Comparison of ENCODE assay signal across 11 cellular contexts in the genomic region with DNA sequence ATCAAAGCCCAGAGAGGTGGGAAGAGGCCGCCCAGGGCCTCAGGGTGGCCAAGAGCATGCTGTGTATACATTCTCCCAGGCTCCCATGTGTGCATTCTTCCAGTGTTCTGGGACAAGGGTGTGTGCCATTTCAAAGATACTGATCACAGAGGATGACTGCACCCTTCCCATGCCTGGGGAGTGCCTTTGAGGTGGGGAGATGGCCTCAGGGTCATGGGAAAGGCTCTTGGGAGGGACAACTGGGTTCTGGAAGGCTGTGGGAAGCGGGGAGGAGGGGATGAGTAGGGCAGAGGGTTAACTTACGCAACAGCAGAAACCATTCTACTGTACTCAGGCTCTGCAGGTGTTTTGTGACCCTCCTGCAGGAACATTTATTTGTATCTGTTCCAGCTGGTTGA. TPM values are rescaled to one million over a fixed set of nuclear protein-coding genes. Genes with fewer than 3 reads are reported as not detected.
DNase-seq lines count a peak whose midpoint lies in the region; ATAC-seq and TF ChIP-seq lines count a peak whose summit lies in the region.
"Had no signal": no experiment of that assay in that cellular context is flagged by ENCODE, and none has a peak within 500 bp of the region (broad histone marks: within the 10 kb centered on the region; RNA-seq: fewer than 3 reads in every experiment).

No MANE protein-coding gene starts in this region.

- DNase-seq in EH (ENCODE audit: low read depth) (peak; percentile 84), amniotic epithelial cell (ENCODE audit: low read depth) (peak; percentile 40), iris pigment epithelial cell (ENCODE audit: low read depth) (peak; percentile 34), gastrocnemius medialis (no peak), A673 (ENCODE audit: low spot score) (no peak), hypothalamus (lab: John Stamatoyannopoulos, UW) (no peak), kidney tubule cell (ENCODE audit: low spot score) (no peak)
- DNase-seq: DND-41, NCI-H1417, small intestine had no signal

- no TSS peak for BruUV-seq in A673 (replicated peaks; lab: Mats Ljungman, UMichigan)

- H3K4me3 ChIP-seq in gastrocnemius medialis (no peak overlapping the region), A673 (ENCODE audit: low read depth, low read length, poor library complexity, severe bottlenecking) (no peak overlapping the region)

- H3K4me1 ChIP-seq in gastrocnemius medialis: peaks cover 30 to 43% of the 10 kb centered on the region in 2 donors
- peaks cover 25% of the 10 kb centered on the region for H3K4me1 ChIP-seq in A673 (ENCODE audit: insufficient read depth, low read length, poor library complexity, severe bottlenecking)

- no peak for TF ChIP-seq CTCF in gastrocnemius medialis (IDR thresholded peaks at IDR 0.05 in 4 of 5, conservative IDR thresholded peaks at IDR 0.05 in 1 of 5)
- no peak for TF ChIP-seq CTCF in A673 (conservative IDR thresholded peaks at IDR 0.05; ENCODE audit: low read depth, low read length)

- CTCF ChIA-PET in A673 (lab: Charles Lee): no interaction called here

- H3K36me3 ChIP-seq in gastrocnemius medialis: no peaks in the 10 kb centered on the region
- no peaks in the 10 kb centered on the region for H3K36me3 ChIP-seq in A673 (ENCODE audit: insufficient read depth, low read length, poor library complexity, severe bottlenecking)

- POLR2A ChIA-PET in A673 (lab: Charles Lee; ENCODE audit: low non-redundant PET): no interaction called here

- in situ Hi-C loops in gastrocnemius medialis (cut with MboI; ENCODE audit: low sequenced_read_pairs in 4 of 4): loop anchor here in 1 of 4 donors (10.0 kb wide), 2 partner anchors 89 to 319 kb away; no protein-coding TSS in a partner anchor

- intact Hi-C loops in gastrocnemius medialis (cut with DNase I; ENCODE audit: low total_unique reads) (loop anchor here (1.0 to 5.0 kb wide), 5 partner anchors 41 to 319 kb away; a partner anchor contains a TSS), A673 (cut with micrococcal nuclease; ENCODE audit: unreplicated experiment) (no loop called here)

- H3K9me3 ChIP-seq in gastrocnemius medialis (no peaks in the 10 kb centered on the region), A673 (ENCODE audit: low read depth, low read length, poor library complexity, severe bottlenecking) (no peaks in the 10 kb centered on the region)

- H3K27me3 ChIP-seq in gastrocnemius medialis (no peaks in the 10 kb centered on the region), A673 (replicated peaks; ENCODE audit: insufficient read depth, low read depth, low read length, poor library complexity) (no peaks in the 10 kb centered on the region)

- ATAC-seq in gastrocnemius medialis: peak; percentile 28 to 42
- ATAC-seq in HG02885 (IDR thresholded peaks at IDR 0.05; ENCODE audit: poor library complexity, unreplicated experiment): no peak

- H3K27ac ChIP-seq in gastrocnemius medialis (peak overlapping the region; percentile 80 to 97 (median 90)), A673 (ENCODE audit: low read depth, low read length, poor library complexity, severe bottlenecking) (no peak overlapping the region)

- no peak for TF ChIP-seq POLR2A in gastrocnemius medialis (IDR thresholded peaks at IDR 0.05)

RNA-seq across cellular contexts. Expression of a gene that starts 40.9 kb away (rescaled TPM):
- total RNA-seq in gastrocnemius medialis (10 to 100 TPM in 2 of 4 donors, 1 to 10 TPM in 2; 4.3 to 24.9 (median 8.7) TPM), A673 (2021) (11.0 and 12.2 TPM in 2 replicates)

Comparison
In these comparisons a context has a peak if more than half of its experiments do, and no peak if none do; other contexts are left out.
1. DNase-seq: peak in EH (single experiment), amniotic epithelial cell (single experiment) and iris pigment epithelial cell (single experiment); none in gastrocnemius medialis (0 of 2), A673 (single experiment), hypothalamus (0 of 51) and kidney tubule cell (single experiment).